ENCODE assay signal across 2 cellular contexts in the genomic region with DNA sequence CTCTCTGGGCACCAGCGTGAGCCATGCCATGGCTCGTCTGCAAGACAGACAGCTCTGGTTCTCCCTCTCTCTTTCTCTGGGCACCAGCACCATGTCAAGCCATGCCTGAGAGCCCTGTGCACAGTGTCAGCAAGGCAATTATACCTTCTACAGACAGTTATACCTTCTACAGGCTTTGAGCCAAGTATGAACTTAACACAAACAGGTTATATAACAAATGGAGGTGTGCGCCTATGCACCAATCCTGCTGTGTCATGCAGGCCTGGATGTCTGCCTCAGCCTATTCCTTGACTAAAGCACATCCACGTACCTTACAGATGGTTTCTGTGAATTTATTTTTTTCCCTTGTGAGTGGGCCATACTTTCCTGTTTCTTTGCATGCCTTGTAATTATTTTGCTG.
TF ChIP-seq lines count a peak whose summit lies in the region.

No MANE protein-coding gene starts in this region.

TF ChIP-seq in HepG2, 621 proteins besides CTCF, POLR2A, EP300 and RAD21 (continues in another document):
- TF ChIP-seq ZNF317 (CRISPR knock-in tag; IDR thresholded peaks at IDR 0.05): no peak
- TF ChIP-seq JUNB (CRISPR knock-in tag; IDR thresholded peaks at IDR 0.05; ENCODE audit: borderline replicate concordance): no peak
- TF ChIP-seq ZNF124 (CRISPR knock-in tag; IDR thresholded peaks at IDR 0.05): no peak
- TF ChIP-seq, protein P1, sequence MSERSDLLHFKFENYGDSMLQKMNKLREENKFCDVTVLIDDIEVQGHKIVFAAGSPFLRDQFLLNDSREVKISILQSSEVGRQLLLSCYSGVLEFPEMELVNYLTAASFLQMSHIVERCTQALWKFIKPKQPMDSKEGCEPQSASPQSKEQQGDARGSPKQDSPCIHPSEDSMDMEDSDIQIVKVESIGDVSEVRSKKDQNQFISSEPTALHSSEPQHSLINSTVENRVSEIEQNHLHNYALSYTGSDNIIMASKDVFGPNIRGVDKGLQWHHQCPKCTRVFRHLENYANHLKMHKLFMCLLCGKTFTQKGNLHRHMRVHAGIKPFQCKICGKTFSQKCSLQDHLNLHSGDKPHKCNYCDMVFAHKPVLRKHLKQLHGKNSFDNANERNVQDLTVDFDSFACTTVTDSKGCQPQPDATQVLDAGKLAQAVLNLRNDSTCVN (CRISPR knock-in tag; IDR thresholded peaks at IDR 0.05; ENCODE audit: borderline replicate concordance): no peak
- TF ChIP-seq, protein P2, sequence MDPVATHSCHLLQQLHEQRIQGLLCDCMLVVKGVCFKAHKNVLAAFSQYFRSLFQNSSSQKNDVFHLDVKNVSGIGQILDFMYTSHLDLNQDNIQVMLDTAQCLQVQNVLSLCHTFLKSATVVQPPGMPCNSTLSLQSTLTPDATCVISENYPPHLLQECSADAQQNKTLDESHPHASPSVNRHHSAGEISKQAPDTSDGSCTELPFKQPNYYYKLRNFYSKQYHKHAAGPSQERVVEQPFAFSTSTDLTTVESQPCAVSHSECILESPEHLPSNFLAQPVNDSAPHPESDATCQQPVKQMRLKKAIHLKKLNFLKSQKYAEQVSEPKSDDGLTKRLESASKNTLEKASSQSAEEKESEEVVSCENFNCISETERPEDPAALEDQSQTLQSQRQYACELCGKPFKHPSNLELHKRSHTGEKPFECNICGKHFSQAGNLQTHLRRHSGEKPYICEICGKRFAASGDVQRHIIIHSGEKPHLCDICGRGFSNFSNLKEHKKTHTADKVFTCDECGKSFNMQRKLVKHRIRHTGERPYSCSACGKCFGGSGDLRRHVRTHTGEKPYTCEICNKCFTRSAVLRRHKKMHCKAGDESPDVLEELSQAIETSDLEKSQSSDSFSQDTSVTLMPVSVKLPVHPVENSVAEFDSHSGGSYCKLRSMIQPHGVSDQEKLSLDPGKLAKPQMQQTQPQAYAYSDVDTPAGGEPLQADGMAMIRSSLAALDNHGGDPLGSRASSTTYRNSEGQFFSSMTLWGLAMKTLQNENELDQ (CRISPR knock-in tag; IDR thresholded peaks at IDR 0.05; ENCODE audit: borderline replicate concordance): no peak
- TF ChIP-seq FIP1L1 (IDR thresholded peaks at IDR 0.05; ENCODE audit: borderline replicate concordance, insufficient read depth, low read depth, low read length): no peak
- TF ChIP-seq, protein P3, sequence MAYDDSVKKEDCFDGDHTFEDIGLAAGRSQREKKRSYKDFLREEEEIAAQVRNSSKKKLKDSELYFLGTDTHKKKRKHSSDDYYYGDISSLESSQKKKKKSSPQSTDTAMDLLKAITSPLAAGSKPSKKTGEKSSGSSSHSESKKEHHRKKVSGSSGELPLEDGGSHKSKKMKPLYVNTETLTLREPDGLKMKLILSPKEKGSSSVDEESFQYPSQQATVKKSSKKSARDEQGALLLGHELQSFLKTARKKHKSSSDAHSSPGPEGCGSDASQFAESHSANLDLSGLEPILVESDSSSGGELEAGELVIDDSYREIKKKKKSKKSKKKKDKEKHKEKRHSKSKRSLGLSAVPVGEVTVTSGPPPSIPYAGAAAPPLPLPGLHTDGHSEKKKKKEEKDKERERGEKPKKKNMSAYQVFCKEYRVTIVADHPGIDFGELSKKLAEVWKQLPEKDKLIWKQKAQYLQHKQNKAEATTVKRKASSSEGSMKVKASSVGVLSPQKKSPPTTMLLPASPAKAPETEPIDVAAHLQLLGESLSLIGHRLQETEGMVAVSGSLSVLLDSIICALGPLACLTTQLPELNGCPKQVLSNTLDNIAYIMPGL (CRISPR knock-in tag; IDR thresholded peaks at IDR 0.05; ENCODE audit: borderline replicate concordance in 1 of 2, low read depth in 1 of 2): peak in 1 of 2 experiments; percentile 31; a peak in 1 of 4 replicates
- no peak for TF ChIP-seq ZSCAN30 (CRISPR knock-in tag; IDR thresholded peaks at IDR 0.05)
- no peak for TF ChIP-seq ZNF224 (CRISPR knock-in tag; IDR thresholded peaks at IDR 0.05)
- TF ChIP-seq NFE2L2 (IDR thresholded peaks at IDR 0.05; ENCODE audit: low read length): peak; percentile 59; the same call in 1 of the 2 replicates
- TF ChIP-seq TMF1 (CRISPR knock-in tag; IDR thresholded peaks at IDR 0.05; ENCODE audit: low read depth): no peak
- TF ChIP-seq SAP130 (CRISPR knock-in tag; IDR thresholded peaks at IDR 0.05; ENCODE audit: low read depth): 0 out of 2 replicates have a peak, but pooled peaks have one; percentile 28
- TF ChIP-seq ZNF12 (CRISPR knock-in tag; IDR thresholded peaks at IDR 0.05): no peak
- no peak for TF ChIP-seq FOXM1 (CRISPR knock-in tag; IDR thresholded peaks at IDR 0.05)
- TF ChIP-seq, protein P4, sequence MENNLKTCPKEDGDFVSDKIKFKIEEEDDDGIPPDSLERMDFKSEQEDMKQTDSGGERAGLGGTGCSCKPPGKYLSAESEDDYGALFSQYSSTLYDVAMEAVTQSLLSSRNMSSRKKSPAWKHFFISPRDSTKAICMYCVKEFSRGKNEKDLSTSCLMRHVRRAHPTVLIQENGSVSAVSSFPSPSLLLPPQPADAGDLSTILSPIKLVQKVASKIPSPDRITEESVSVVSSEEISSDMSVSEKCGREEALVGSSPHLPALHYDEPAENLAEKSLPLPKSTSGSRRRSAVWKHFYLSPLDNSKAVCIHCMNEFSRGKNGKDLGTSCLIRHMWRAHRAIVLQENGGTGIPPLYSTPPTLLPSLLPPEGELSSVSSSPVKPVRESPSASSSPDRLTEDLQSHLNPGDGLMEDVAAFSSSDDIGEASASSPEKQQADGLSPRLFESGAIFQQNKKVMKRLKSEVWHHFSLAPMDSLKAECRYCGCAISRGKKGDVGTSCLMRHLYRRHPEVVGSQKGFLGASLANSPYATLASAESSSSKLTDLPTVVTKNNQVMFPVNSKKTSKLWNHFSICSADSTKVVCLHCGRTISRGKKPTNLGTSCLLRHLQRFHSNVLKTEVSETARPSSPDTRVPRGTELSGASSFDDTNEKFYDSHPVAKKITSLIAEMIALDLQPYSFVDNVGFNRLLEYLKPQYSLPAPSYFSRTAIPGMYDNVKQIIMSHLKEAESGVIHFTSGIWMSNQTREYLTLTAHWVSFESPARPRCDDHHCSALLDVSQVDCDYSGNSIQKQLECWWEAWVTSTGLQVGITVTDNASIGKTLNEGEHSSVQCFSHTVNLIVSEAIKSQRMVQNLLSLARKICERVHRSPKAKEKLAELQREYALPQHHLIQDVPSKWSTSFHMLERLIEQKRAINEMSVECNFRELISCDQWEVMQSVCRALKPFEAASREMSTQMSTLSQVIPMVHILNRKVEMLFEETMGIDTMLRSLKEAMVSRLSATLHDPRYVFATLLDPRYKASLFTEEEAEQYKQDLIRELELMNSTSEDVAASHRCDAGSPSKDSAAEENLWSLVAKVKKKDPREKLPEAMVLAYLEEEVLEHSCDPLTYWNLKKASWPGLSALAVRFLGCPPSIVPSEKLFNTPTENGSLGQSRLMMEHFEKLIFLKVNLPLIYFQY (CRISPR knock-in tag; IDR thresholded peaks at IDR 0.05; ENCODE audit: borderline replicate concordance): no peak

TF ChIP-seq in K562, 482 proteins besides CTCF, POLR2A, EP300 and RAD21:
- TF ChIP-seq MAFG (tag; conservative IDR thresholded peaks at IDR 0.05): peak; percentile 55; the same call in 1 of the 2 replicates
- no peak for TF ChIP-seq DMBX1 (CRISPR knock-in tag; IDR thresholded peaks at IDR 0.05; ENCODE audit: borderline replicate concordance)
- peak; percentile 72 for TF ChIP-seq C11orf30 (IDR thresholded peaks at IDR 0.05; ENCODE audit: low read depth)
- peak; percentile 76 for TF ChIP-seq ZNF316 (IDR thresholded peaks at IDR 0.05)
- TF ChIP-seq NFE2 (IDR thresholded peaks at IDR 0.05; ENCODE audit: low read depth): peak; percentile 81
- TF ChIP-seq, protein P5, sequence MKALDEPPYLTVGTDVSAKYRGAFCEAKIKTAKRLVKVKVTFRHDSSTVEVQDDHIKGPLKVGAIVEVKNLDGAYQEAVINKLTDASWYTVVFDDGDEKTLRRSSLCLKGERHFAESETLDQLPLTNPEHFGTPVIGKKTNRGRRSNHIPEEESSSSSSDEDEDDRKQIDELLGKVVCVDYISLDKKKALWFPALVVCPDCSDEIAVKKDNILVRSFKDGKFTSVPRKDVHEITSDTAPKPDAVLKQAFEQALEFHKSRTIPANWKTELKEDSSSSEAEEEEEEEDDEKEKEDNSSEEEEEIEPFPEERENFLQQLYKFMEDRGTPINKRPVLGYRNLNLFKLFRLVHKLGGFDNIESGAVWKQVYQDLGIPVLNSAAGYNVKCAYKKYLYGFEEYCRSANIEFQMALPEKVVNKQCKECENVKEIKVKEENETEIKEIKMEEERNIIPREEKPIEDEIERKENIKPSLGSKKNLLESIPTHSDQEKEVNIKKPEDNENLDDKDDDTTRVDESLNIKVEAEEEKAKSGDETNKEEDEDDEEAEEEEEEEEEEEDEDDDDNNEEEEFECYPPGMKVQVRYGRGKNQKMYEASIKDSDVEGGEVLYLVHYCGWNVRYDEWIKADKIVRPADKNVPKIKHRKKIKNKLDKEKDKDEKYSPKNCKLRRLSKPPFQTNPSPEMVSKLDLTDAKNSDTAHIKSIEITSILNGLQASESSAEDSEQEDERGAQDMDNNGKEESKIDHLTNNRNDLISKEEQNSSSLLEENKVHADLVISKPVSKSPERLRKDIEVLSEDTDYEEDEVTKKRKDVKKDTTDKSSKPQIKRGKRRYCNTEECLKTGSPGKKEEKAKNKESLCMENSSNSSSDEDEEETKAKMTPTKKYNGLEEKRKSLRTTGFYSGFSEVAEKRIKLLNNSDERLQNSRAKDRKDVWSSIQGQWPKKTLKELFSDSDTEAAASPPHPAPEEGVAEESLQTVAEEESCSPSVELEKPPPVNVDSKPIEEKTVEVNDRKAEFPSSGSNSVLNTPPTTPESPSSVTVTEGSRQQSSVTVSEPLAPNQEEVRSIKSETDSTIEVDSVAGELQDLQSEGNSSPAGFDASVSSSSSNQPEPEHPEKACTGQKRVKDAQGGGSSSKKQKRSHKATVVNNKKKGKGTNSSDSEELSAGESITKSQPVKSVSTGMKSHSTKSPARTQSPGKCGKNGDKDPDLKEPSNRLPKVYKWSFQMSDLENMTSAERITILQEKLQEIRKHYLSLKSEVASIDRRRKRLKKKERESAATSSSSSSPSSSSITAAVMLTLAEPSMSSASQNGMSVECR (CRISPR knock-in tag; IDR thresholded peaks at IDR 0.05): no peak
